ENCODE assay signal across 24 cellular contexts in the genomic region with DNA sequence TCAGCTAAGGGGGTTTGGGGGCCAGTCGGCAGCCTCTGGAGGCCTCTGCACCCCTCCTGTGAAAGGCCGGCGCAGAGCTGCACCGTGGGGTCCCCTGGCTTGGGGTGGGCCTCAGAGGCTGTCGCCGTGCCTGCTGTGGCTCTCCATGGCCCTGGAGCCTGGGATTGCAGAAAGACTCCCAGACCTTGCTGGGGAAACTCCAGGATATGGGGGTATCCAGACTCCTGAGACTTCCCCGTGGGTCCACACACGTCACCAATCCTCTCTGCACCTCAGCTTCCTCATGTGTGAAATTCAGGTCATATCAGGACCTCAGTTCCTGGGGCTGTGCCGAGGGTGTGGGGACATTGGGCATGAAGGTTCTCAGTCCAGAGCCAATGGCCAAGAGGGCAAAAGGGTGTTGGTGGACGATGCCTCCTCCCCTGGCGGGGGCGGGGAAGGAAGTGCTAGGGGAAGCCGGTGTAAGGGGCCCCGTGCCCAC.
DNase-seq lines count a peak whose midpoint lies in the region; ATAC-seq and TF ChIP-seq lines count a peak whose summit lies in the region.
"Had no signal": no experiment of that assay in that cellular context is flagged by ENCODE, and none has a peak within 500 bp of the region (broad histone marks: within the 10 kb centered on the region; RNA-seq: fewer than 3 reads in every experiment).

No MANE protein-coding gene starts in this region.

- in situ Hi-C loops in transverse colon (cut with MboI; ENCODE audit: low pct_ligation_motif_present in 1 of 4, low pct_unique_long_range_greater_than_20kb in 1 of 4, low sequenced_read_pairs in 3 of 4), result loop anchor here in 1 of 4 donors (25.0 kb wide), 1 partner anchor 545 kb away; no protein-coding TSS in a partner anchor

- no peaks in the 10 kb centered on the region for H3K9me3 Mint-ChIP-seq in glutamatergic neuron (ENCODE audit: unreplicated experiment)
- H3K9me3 Mint-ChIP-seq in effector memory CD8-positive, alpha-beta T cell, result no peaks in the 10 kb centered on the region
- H3K9me3 Mint-ChIP-seq: IgD-negative memory B cell; nephron progenitor cell; stimulated activated effector memory CD8-positive, alpha-beta T cell treated with anti-CD3 and anti-CD28 coated beads, Interleukin-12 subunit alpha, Interleukin-12 subunit beta, amount 100 ng/mL, for 72 hours; T-helper 1 cell treated with Interleukin-12 subunit alpha and Interleukin-12 subunit beta and Interleukin-4 antibody, amounts not matched to agents 30 μg/mL and 1 μg/mL, for 36 hours had no signal

- H3K36me3 Mint-ChIP-seq in glutamatergic neuron (ENCODE audit: unreplicated experiment), result no peaks in the 10 kb centered on the region
- H3K36me3 Mint-ChIP-seq in effector memory CD8-positive, alpha-beta T cell (ENCODE audit: insufficient read depth), result no peaks in the 10 kb centered on the region
- H3K36me3 Mint-ChIP-seq: stimulated activated effector memory CD8-positive, alpha-beta T cell treated with anti-CD3 and anti-CD28 coated beads, Interleukin-12 subunit alpha, Interleukin-12 subunit beta, amount 100 ng/mL, for 72 hours had no signal

- TF ChIP-seq CTCF in glutamatergic neuron (IDR thresholded peaks at IDR 0.05; ENCODE audit: partially characterized antibody, unreplicated experiment) (no peak), transverse colon (IDR thresholded peaks at IDR 0.05) (no peak)

- 87% methylated on average over 11 of the region's 14 CpGs; no CpG with 5 or more reads in 1 of the 2 donors for WGBS in transverse colon (ENCODE audit: low coverage in 1 of 2), 2 donors

- TF ChIP-seq EP300 in transverse colon (IDR thresholded peaks at IDR 0.05; ENCODE audit: low read depth), result no peak

- no peaks in the 10 kb centered on the region for H3K27me3 ChIP-seq in transverse colon
- H3K27me3 ChIP-seq: brain microvascular endothelial cell had no signal

- peaks cover 5% of the 10 kb centered on the region for H3K27me3 Mint-ChIP-seq in glutamatergic neuron (ENCODE audit: unreplicated experiment)
- H3K27me3 Mint-ChIP-seq in effector memory CD8-positive, alpha-beta T cell, result no peaks in the 10 kb centered on the region
- H3K27me3 Mint-ChIP-seq: IgD-negative memory B cell had no signal

- no peaks in the 10 kb centered on the region for H3K9me3 ChIP-seq in transverse colon
- H3K9me3 ChIP-seq: prostate gland, thoracic aorta had no signal

- no peak overlapping the region for H3K27ac ChIP-seq in transverse colon
- H3K27ac ChIP-seq: brain microvascular endothelial cell, prostate gland, skin epidermis, thoracic aorta had no signal

- no peak overlapping the region for H3K4me3 ChIP-seq in transverse colon
- H3K4me3 ChIP-seq: prostate gland, skin epidermis, thoracic aorta had no signal

- H3K4me1 ChIP-seq in transverse colon, result no peaks in the 10 kb centered on the region
- H3K4me1 ChIP-seq: prostate gland had no signal

- ATAC-seq in HG03025 (IDR thresholded peaks at IDR 0.05; ENCODE audit: low FRiP score, unreplicated experiment) (no peak), HG03565 (IDR thresholded peaks at IDR 0.05; ENCODE audit: unreplicated experiment) (no peak)
- ATAC-seq in effector memory CD8-positive, alpha-beta T cell (replicated peaks), result no peak
- ATAC-seq: stimulated activated effector memory CD8-positive, alpha-beta T cell treated with anti-CD3 and anti-CD28 coated beads, Interleukin-12 subunit alpha, Interleukin-12 subunit beta, amount 100 ng/mL, for 72 hours had no signal

- H3K27ac Mint-ChIP-seq in glutamatergic neuron (ENCODE audit: unreplicated experiment), result no peak overlapping the region
- H3K27ac Mint-ChIP-seq in effector memory CD8-positive, alpha-beta T cell, result no peak overlapping the region
- H3K27ac Mint-ChIP-seq: IgD-negative memory B cell; nephron progenitor cell; stimulated activated effector memory CD8-positive, alpha-beta T cell treated with anti-CD3 and anti-CD28 coated beads, Interleukin-12 subunit alpha, Interleukin-12 subunit beta, amount 100 ng/mL, for 72 hours; T-helper 1 cell treated with Interleukin-12 subunit alpha and Interleukin-12 subunit beta and Interleukin-4 antibody, amounts not matched to agents 30 μg/mL and 1 μg/mL, for 36 hours had no signal

- H3K4me3 Mint-ChIP-seq in glutamatergic neuron (ENCODE audit: unreplicated experiment), result no peak overlapping the region
- no peak overlapping the region for H3K4me3 Mint-ChIP-seq in effector memory CD8-positive, alpha-beta T cell
- H3K4me3 Mint-ChIP-seq: IgD-negative memory B cell; nephron progenitor cell; stimulated activated effector memory CD8-positive, alpha-beta T cell treated with anti-CD3 and anti-CD28 coated beads, Interleukin-12 subunit alpha, Interleukin-12 subunit beta, amount 100 ng/mL, for 72 hours; T-helper 1 cell treated with Interleukin-12 subunit alpha and Interleukin-12 subunit beta and Interleukin-4 antibody, amounts not matched to agents 30 μg/mL and 1 μg/mL, for 36 hours had no signal

- no peak for TF ChIP-seq POLR2A in transverse colon (IDR thresholded peaks at IDR 0.05)

- no peaks in the 10 kb centered on the region for H3K36me3 ChIP-seq in transverse colon
- H3K36me3 ChIP-seq: brain microvascular endothelial cell, prostate gland, thoracic aorta had no signal

- peaks cover 5% of the 10 kb centered on the region for H3K4me1 Mint-ChIP-seq in glutamatergic neuron (ENCODE audit: low read depth, unreplicated experiment)
- H3K4me1 Mint-ChIP-seq in effector memory CD8-positive, alpha-beta T cell (ENCODE audit: low read depth in 2 of 2), result no peaks in the 10 kb centered on the region
- H3K4me1 Mint-ChIP-seq: stimulated activated effector memory CD8-positive, alpha-beta T cell treated with anti-CD3 and anti-CD28 coated beads, Interleukin-12 subunit alpha, Interleukin-12 subunit beta, amount 100 ng/mL, for 72 hours had no signal

- peak; percentile 6 for DNase-seq in activated naive CD4-positive, alpha-beta T cell treated with anti-CD3 and anti-CD28 coated beads, Interleukin-2, amount 50 U/mL, for 16 hours
- DNase-seq in activated naive CD4-positive, alpha-beta T cell (lab: John Stamatoyannopoulos, UW), result no peak
- peak; percentile 4 for DNase-seq in glutamatergic neuron
- DNase-seq in mesenteric fat pad (ENCODE audit: low spot score), result peak; percentile 84
- DNase-seq in transverse colon, result peak; percentile 5
- no peak for DNase-seq in effector memory CD8-positive, alpha-beta T cell
- DNase-seq: activated CD4-positive, alpha-beta T cell treated with anti-CD3 and anti-CD28 coated beads for 1 hour; brain microvascular endothelial cell; effector CD8-positive, alpha-beta T cell; foreskin fibroblast; HCEC 1CT; NCI-H1105; NCI-H1930; NCI-H69; nephron progenitor cell; stimulated activated CD4-positive, alpha-beta T cell treated with anti-CD3 and anti-CD28 coated beads, Interleukin-2, amount 100 ng/mL, for 24 hours had no signal

- intact Hi-C loops in transverse colon (cut with DNase I; ENCODE audit: low total_unique reads), result no loop called here

Comparison
In these comparisons a context has a peak if more than half of its experiments do, and no peak if none do; other contexts are left out.
1. DNase-seq: peak in activated naive CD4-positive, alpha-beta T cell treated with anti-CD3 and anti-CD28 coated beads, Interleukin-2, amount 50 U/mL, for 16 hours (single experiment), glutamatergic neuron (single experiment), mesenteric fat pad (single experiment) and transverse colon (single experiment); none in activated naive CD4-positive, alpha-beta T cell (0 of 4) and effector memory CD8-positive, alpha-beta T cell (0 of 3).